ENCODE assay signal across 13 cellular contexts in the genomic region with DNA sequence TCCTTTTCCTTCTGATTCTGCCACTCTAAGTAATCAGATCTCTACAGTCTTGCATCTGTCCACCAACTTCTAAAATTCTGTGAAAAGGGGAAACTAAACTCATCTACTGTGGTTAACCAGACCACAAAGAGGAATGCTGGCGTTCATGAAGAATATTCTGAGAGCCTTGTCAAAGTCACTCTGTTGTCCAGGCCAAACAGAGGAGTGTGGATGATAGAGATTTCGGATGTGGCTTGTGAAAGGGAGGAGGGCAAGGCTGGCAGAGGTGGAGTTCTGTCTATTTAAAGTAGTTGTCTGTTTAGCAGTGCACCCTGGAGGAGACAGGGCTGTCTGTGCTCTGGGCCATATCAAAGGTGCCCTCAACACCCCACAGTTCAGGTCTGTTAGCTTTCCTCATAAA. TPM values are rescaled to one million over a fixed set of nuclear protein-coding genes. Genes with fewer than 3 reads are reported as not detected.
DNase-seq lines count a peak whose midpoint lies in the region; ATAC-seq and TF ChIP-seq lines count a peak whose summit lies in the region.
"Had no signal": no experiment of that assay in that cellular context is flagged by ENCODE, and none has a peak within 500 bp of the region (broad histone marks: within the 10 kb centered on the region; RNA-seq: fewer than 3 reads in every experiment).

No MANE protein-coding gene starts in this region.

- ATAC-seq in stimulated activated naive B cell treated with anti-CD40 and anti-IgM and Interleukin-4, amounts not matched to agents 10 μg/mL and 1 μg/mL and 100 μg/mL, for 72 hours (replicated peaks), result peak; percentile 72 to 76
- ATAC-seq in HG02610 (IDR thresholded peaks at IDR 0.05; ENCODE audit: unreplicated experiment), result no peak
- ATAC-seq: effector memory CD8-positive, alpha-beta T cell; gastroesophageal sphincter; natural killer cell had no signal

- H3K4me3 ChIP-seq in astrocyte of the cerebellum (ENCODE audit: low read depth, low read length), result no peak overlapping the region
- H3K4me3 ChIP-seq: gastroesophageal sphincter, thyroid gland had no signal

- TF ChIP-seq CTCF in astrocyte of the cerebellum (IDR thresholded peaks at IDR 0.05; ENCODE audit: low read depth, low read length, missing control alignments), result no peak

- peak overlapping the region; percentile 2 to 19 for H3K4me3 Mint-ChIP-seq in stimulated activated naive B cell treated with anti-CD40 and anti-IgM and Interleukin-4, amounts not matched to agents 10 μg/mL and 1 μg/mL and 100 μg/mL, for 72 hours
- H3K4me3 Mint-ChIP-seq: effector memory CD8-positive, alpha-beta T cell; natural killer cell had no signal

- H3K27me3 Mint-ChIP-seq in stimulated activated naive B cell treated with anti-CD40 and anti-IgM and Interleukin-4, amounts not matched to agents 10 μg/mL and 1 μg/mL and 100 μg/mL, for 72 hours, result peaks cover 9 to 15% of the 10 kb centered on the region in 2 donors

- H3K4me1 Mint-ChIP-seq in stimulated activated naive B cell treated with anti-CD40 and anti-IgM and Interleukin-4, amounts not matched to agents 10 μg/mL and 1 μg/mL and 100 μg/mL, for 72 hours, result peaks cover 20 to 32% of the 10 kb centered on the region in 2 donors

- peak overlapping the region; percentile 20 for H3K27ac Mint-ChIP-seq in stimulated activated naive B cell treated with anti-CD40 and anti-IgM and Interleukin-4, amounts not matched to agents 10 μg/mL and 1 μg/mL and 100 μg/mL, for 72 hours
- H3K27ac Mint-ChIP-seq: effector memory CD8-positive, alpha-beta T cell; natural killer cell had no signal

- DNase-seq in KBM-7 (peak; percentile 92), RPMI7951 (ENCODE audit: low read depth) (peak; percentile 89), astrocyte of the cerebellum (ENCODE audit: low read depth) (peak; percentile 51), DMS 273 treated with DMSO at 0.1 percent for 48 hours (lab: John Stamatoyannopoulos, UW) (no peak), DMS114 treated with DMSO at 0.1 percent for 48 hours (lab: John Stamatoyannopoulos, UW; ENCODE audit: unreplicated experiment) (no peak)
- DNase-seq in stimulated activated naive B cell treated with anti-CD40 and anti-IgM and Interleukin-4, amounts not matched to agents 10 μg/mL and 1 μg/mL and 100 μg/mL, for 72 hours, result no peak
- DNase-seq: activated CD4-positive, alpha-beta T cell treated with anti-CD3 and anti-CD28 coated beads for 4 hours; effector memory CD8-positive, alpha-beta T cell; natural killer cell; SHP77; thyroid gland had no signal

- in situ Hi-C loops in KBM-7 (cut with MboI; ENCODE audit: low pct_unique_long_range_greater_than_20kb, low sequenced_read_pairs) (loop anchor here (25.0 kb wide), 1 partner anchor 230 kb away; no protein-coding TSS in a partner anchor), astrocyte of the cerebellum (cut with HindIII; ENCODE audit: low sequenced_read_pairs) (no loop called here)

- peaks cover 10 to 12% of the 10 kb centered on the region in 2 donors for H3K9me3 Mint-ChIP-seq in stimulated activated naive B cell treated with anti-CD40 and anti-IgM and Interleukin-4, amounts not matched to agents 10 μg/mL and 1 μg/mL and 100 μg/mL, for 72 hours
- H3K9me3 Mint-ChIP-seq: effector memory CD8-positive, alpha-beta T cell had no signal

- H3K36me3 Mint-ChIP-seq in stimulated activated naive B cell treated with anti-CD40 and anti-IgM and Interleukin-4, amounts not matched to agents 10 μg/mL and 1 μg/mL and 100 μg/mL, for 72 hours, result peaks cover 8 to 13% of the 10 kb centered on the region in 2 donors
- H3K36me3 Mint-ChIP-seq: natural killer cell had no signal

RNA-seq across cellular contexts. Expression of a gene that starts 33.9 kb away (rescaled TPM):
- 24.4 and 30.0 TPM in 2 replicates for total RNA-seq in RPMI7951 (2014; rRNA removed; shearing (Covaris generic))
- total RNA-seq: natural killer cell had no signal

Comparison
In these comparisons a context has a peak if more than half of its experiments do, and no peak if none do; other contexts are left out.
1. DNase-seq: peak in KBM-7 (single experiment), RPMI7951 (single experiment) and astrocyte of the cerebellum (single experiment); none in stimulated activated naive B cell treated with anti-CD40 and anti-IgM and Interleukin-4, amounts not matched to agents 10 μg/mL and 1 μg/mL and 100 μg/mL, for 72 hours (single experiment), DMS 273 treated with DMSO at 0.1 percent for 48 hours (single experiment) and DMS114 treated with DMSO at 0.1 percent for 48 hours (single experiment).